ENCODE assay signal across 8 cellular contexts in genomic region chr5:163503106-163504090, GRCh38. TPM values are rescaled to one million over a fixed set of nuclear protein-coding genes. Genes with fewer than 3 reads are reported as not detected.
DNase-seq lines count a peak whose midpoint lies in the region; ATAC-seq and TF ChIP-seq lines count a peak whose summit lies in the region.

No MANE protein-coding gene starts in this region.

- CTCF ChIA-PET in CD4-positive, alpha-beta T cell (lab: Charles Lee): interaction anchor here (0.6 to 1.7 kb wide), 9 partner anchors 8 to 95 kb away, joined by 3 to 9 read pairs (median 4); partner anchors contain the start of genes HMMR and NUDCD2
- CTCF ChIA-PET in OCI-LY7 (lab: Charles Lee; ENCODE audit: unreplicated experiment): no interaction called here

- no peaks in the 10 kb centered on the region for H3K36me3 ChIP-seq in H7 (replicated peaks; ENCODE audit: control insufficient read depth, insufficient read depth, low read length)
- 0 out of 2 replicates have a peak, but pooled peaks cover 4% of the 10 kb centered on the region for H3K36me3 ChIP-seq in OCI-LY7 (ENCODE audit: insufficient read depth, low read length)
- H3K36me3 ChIP-seq in neuron (ENCODE audit: insufficient read depth, low read length): no peaks in the 10 kb centered on the region

- H3K79me2 ChIP-seq in OCI-LY7 (ENCODE audit: insufficient read depth, low read depth, low read length): peaks cover 47% of the 10 kb centered on the region

- TF ChIP-seq CTCF in CD4-positive, alpha-beta T cell (IDR thresholded peaks at IDR 0.05): peak; percentile 58
- peak; percentile 73 for TF ChIP-seq CTCF in OCI-LY7 (conservative IDR thresholded peaks at IDR 0.05; ENCODE audit: low read length)

- H3K36me3 Mint-ChIP-seq in CD4-positive, alpha-beta T cell (ENCODE audit: low read depth): peaks cover 22% of the 10 kb centered on the region
- H3K36me3 Mint-ChIP-seq in activated naive CD4-positive, alpha-beta T cell treated with anti-CD3 and anti-CD28 coated beads, Interleukin-2, amount 50 U/mL, for 72 hours: peaks cover 10 to 11% of the 10 kb centered on the region in 2 donors

- H4K20me1 ChIP-seq in OCI-LY7 (ENCODE audit: insufficient read depth, low read length): peaks cover 13% of the 10 kb centered on the region

- ATAC-seq in CD4-positive, alpha-beta T cell (ENCODE audit: poor library complexity): no peak
- ATAC-seq in activated naive CD4-positive, alpha-beta T cell treated with anti-CD3 and anti-CD28 coated beads, Interleukin-2, amount 50 U/mL, for 72 hours: no peak
- ATAC-seq in HG03045 (IDR thresholded peaks at IDR 0.05; ENCODE audit: unreplicated experiment): no peak

- no peaks in the 10 kb centered on the region for H3K27me3 Mint-ChIP-seq in CD4-positive, alpha-beta T cell

- peaks cover 36% of the 10 kb centered on the region for H3K4me1 Mint-ChIP-seq in CD4-positive, alpha-beta T cell (ENCODE audit: low read depth)

- POLR2A ChIA-PET in CD4-positive, alpha-beta T cell (lab: Charles Lee): interaction anchor here (0.9 to 11.3 kb wide), 9 partner anchors 14 to 95 kb away, joined by 3 to 343 read pairs (median 3); partner anchors contain the start of genes CCNG1, HMMR and NUDCD2
- POLR2A ChIA-PET in OCI-LY7 (lab: Charles Lee): interaction anchor here (0.7 to 5.1 kb wide), 6 partner anchors 11 to 65 kb away, joined by 4 to 72 read pairs (median 6); partner anchors contain the start of genes HMMR and NUDCD2

- no peaks in the 10 kb centered on the region for H3K27me3 ChIP-seq in CD4-positive, alpha-beta T cell (ENCODE audit: control insufficient read depth, insufficient read depth, low read length)
- H3K27me3 ChIP-seq in H7 (ENCODE audit: control insufficient read depth, insufficient read depth, low read length) (no peaks in the 10 kb centered on the region), neuron (ENCODE audit: insufficient read depth, low read length) (no peaks in the 10 kb centered on the region)

- H3K9me2 ChIP-seq in OCI-LY7 (ENCODE audit: insufficient read depth, low read length): no peaks in the 10 kb centered on the region

- H3K27ac Mint-ChIP-seq in CD4-positive, alpha-beta T cell: peak overlapping the region; percentile 99
- H3K27ac Mint-ChIP-seq in activated naive CD4-positive, alpha-beta T cell treated with anti-CD3 and anti-CD28 coated beads, Interleukin-2, amount 50 U/mL, for 72 hours: peak overlapping the region; percentile 99 to 100

- peak in 7 of 10 experiments; percentile 15 to 40 (median 25) for DNase-seq in CD4-positive, alpha-beta T cell
- DNase-seq in H7 (peak; percentile 73), OCI-LY7 (ENCODE audit: low spot score) (peak; percentile 65), germinal center (ENCODE audit: low spot score) (peak; percentile 14), middle frontal gyrus (ENCODE audit: extremely low spot score, low spot score) (no peak)
- no peak for DNase-seq in activated naive CD4-positive, alpha-beta T cell treated with anti-CD3 and anti-CD28 coated beads, Interleukin-2, amount 50 U/mL, for 72 hours (ENCODE audit: low spot score in 2 of 2)

- peak overlapping the region; percentile 89 for H3K4me2 ChIP-seq in OCI-LY7 (ENCODE audit: low read length)

- H3K27ac ChIP-seq in CD4-positive, alpha-beta T cell (ENCODE audit: low read depth, low read length): peak overlapping the region; percentile 92
- peak overlapping the region; percentile 75 for H3K27ac ChIP-seq in OCI-LY7 (ENCODE audit: low read depth, low read length, poor library complexity, severe bottlenecking)

- H3K4me1 ChIP-seq in OCI-LY7 (ENCODE audit: insufficient read depth, low read length, poor library complexity, severe bottlenecking) (peaks cover 29% of the 10 kb centered on the region), neuron (ENCODE audit: insufficient read depth, low read length) (peaks cover 20% of the 10 kb centered on the region)

- H3K9me3 Mint-ChIP-seq in CD4-positive, alpha-beta T cell: no peaks in the 10 kb centered on the region
- no peaks in the 10 kb centered on the region for H3K9me3 Mint-ChIP-seq in activated naive CD4-positive, alpha-beta T cell treated with anti-CD3 and anti-CD28 coated beads, Interleukin-2, amount 50 U/mL, for 72 hours

- no peaks in the 10 kb centered on the region for H3K9me3 ChIP-seq in CD4-positive, alpha-beta T cell (ENCODE audit: control insufficient read depth, low read length)
- no peaks in the 10 kb centered on the region for H3K9me3 ChIP-seq in OCI-LY7 (ENCODE audit: low read length)
- H3K9me3 ChIP-seq in neuron (ENCODE audit: low read length): no peaks in the 10 kb centered on the region

- peak overlapping the region; percentile 99 for H2AFZ ChIP-seq in OCI-LY7 (ENCODE audit: low read length)
- H2AFZ ChIP-seq in neuron (ENCODE audit: low read depth, low read length): peak overlapping the region; percentile 70

- H3K4me3 ChIP-seq in H7 (ENCODE audit: insufficient read depth, low read depth, low read length) (peak overlapping the region; percentile 75), OCI-LY7 (ENCODE audit: low read depth, low read length, poor library complexity, severe bottlenecking) (peak overlapping the region; percentile 78), neuron (ENCODE audit: low read length) (peak overlapping the region; percentile 68)

- BruUV-seq in OCI-LY7 (replicated peaks; lab: Mats Ljungman, UMichigan): TSS peak; percentile 25

- peak overlapping the region; percentile 98 for H3K4me3 Mint-ChIP-seq in CD4-positive, alpha-beta T cell

- intact Hi-C loops in CD4-positive, alpha-beta T cell (cut with DNase I, micrococcal nuclease): loop anchor here (1.0 to 2.0 kb wide), 2 partner anchors 30 to 43 kb away; partner anchors contain the start of genes HMMR (in 1 of the 2) and NUDCD2 (in 1 of the 2)
- intact Hi-C loops in OCI-LY7 (cut with micrococcal nuclease; ENCODE audit: unreplicated experiment): no loop called here

RNA-seq across cellular contexts. Expression of gene MAT2B, which starts 2.0 kb away (rescaled TPM):
- 10 to 100 TPM; 33.0 to 34.7 TPM for total RNA-seq in CD4-positive, alpha-beta T cell
- 61.4 and 72.8 TPM in 2 replicates for total RNA-seq in H7 (2014; rRNA removed; shearing (Covaris generic))
- 32.3 and 35.0 TPM in 2 replicates for total RNA-seq in OCI-LY7 (2014; rRNA removed; shearing (Covaris generic))
- total RNA-seq in OCI-LY7 (2022): 52.5 and 55.6 TPM in 2 replicates
- total RNA-seq in activated naive CD4-positive, alpha-beta T cell treated with anti-CD3 and anti-CD28 coated beads, Interleukin-2, amount 50 U/mL, for 72 hours: 10 to 100 TPM; 80.9 to 97.6 TPM

RNA-seq across cellular contexts. Expression of gene HMMR, which starts 43.0 kb away (rescaled TPM):
- total RNA-seq in CD4-positive, alpha-beta T cell: under 1 TPM; 0.42 to 0.74 TPM
- total RNA-seq in H7 (2014; rRNA removed; shearing (Covaris generic)): 65.2 and 91.2 TPM in 2 replicates
- 44.1 and 63.2 TPM in 2 replicates for total RNA-seq in OCI-LY7 (2014; rRNA removed; shearing (Covaris generic))
- 107 and 112 TPM in 2 replicates for total RNA-seq in OCI-LY7 (2022)
- 100 to 1,000 TPM in 1 of 2 donors, 10 to 100 TPM in 1; 76.9 to 119 TPM for total RNA-seq in activated naive CD4-positive, alpha-beta T cell treated with anti-CD3 and anti-CD28 coated beads, Interleukin-2, amount 50 U/mL, for 72 hours

RNA-seq across cellular contexts. Expression of gene NUDCD2, which starts 43.5 kb away (rescaled TPM):
- 10 to 100 TPM; 18.0 to 18.9 TPM for total RNA-seq in CD4-positive, alpha-beta T cell
- total RNA-seq in H7 (2014; rRNA removed; shearing (Covaris generic)): 26.4 and 27.7 TPM in 2 replicates
- total RNA-seq in OCI-LY7 (2014; rRNA removed; shearing (Covaris generic)): 30.0 and 59.0 TPM in 2 replicates
- total RNA-seq in OCI-LY7 (2022): 64.6 and 67.6 TPM in 2 replicates
- total RNA-seq in activated naive CD4-positive, alpha-beta T cell treated with anti-CD3 and anti-CD28 coated beads, Interleukin-2, amount 50 U/mL, for 72 hours: 10 to 100 TPM; 60.5 to 63.0 TPM

Comparison
In these comparisons a context has a peak if more than half of its experiments do, and no peak if none do; other contexts are left out.
1. DNase-seq: peak in CD4-positive, alpha-beta T cell (7 of 10), H7 (single experiment), OCI-LY7 (single experiment) and germinal center (single experiment); none in activated naive CD4-positive, alpha-beta T cell treated with anti-CD3 and anti-CD28 coated beads, Interleukin-2, amount 50 U/mL, for 72 hours (0 of 2) and middle frontal gyrus (single experiment).
2. RNA of gene HMMR, which starts 43.0 kb away (total RNA-seq): 76.9 to 119 TPM in activated naive CD4-positive, alpha-beta T cell treated with anti-CD3 and anti-CD28 coated beads, Interleukin-2, amount 50 U/mL, for 72 hours, 44.1 to 112 TPM in OCI-LY7 and 65.2 to 91.2 TPM in H7; 0.42 to 0.74 TPM in CD4-positive, alpha-beta T cell; every median in the first group is over 10 times any median in the second.
3. Peak in every context shown above with its lines, with median percentiles within 50 percentile points of each other: H3K4me3 ChIP-seq.